35 cellular contexts compared by ENCODE assay signal in genomic region chr9:128121466-128121810, GRCh38. TPM values are rescaled to one million over a fixed set of nuclear protein-coding genes. Genes with fewer than 3 reads are reported as not detected.
"Had no signal": no experiment of that assay in that cellular context is flagged by ENCODE, and none has a peak within 500 bp of the region (broad histone marks: within the 10 kb centered on the region; RNA-seq: fewer than 3 reads in every experiment).

No MANE protein-coding gene starts in this region.

- H3K27me3 ChIP-seq: adrenal gland, body of pancreas, esophagus squamous epithelium, gastroesophageal sphincter had no signal

- H3K4me3 Mint-ChIP-seq: activated CD4-positive, alpha-beta memory T cell treated with anti-CD3 and anti-CD28 coated beads for 36 hours; activated CD4-positive, alpha-beta T cell treated with anti-CD3 and anti-CD28 coated beads for 36 hours; activated CD4-positive, alpha-beta T cell treated with anti-CD3 and anti-CD28 coated beads, Interleukin-2, amount 10 ng/mL, durations not matched to agents 24 days and 14 days; activated CD8-positive, alpha-beta memory T cell treated with anti-CD3 and anti-CD28 coated beads, Interleukin-2, amount 10 ng/mL, durations not matched to agents 7 days and 5 days; activated CD8-positive, alpha-beta T cell treated with anti-CD3 and anti-CD28 coated beads, Interleukin-2, amount 10 ng/mL, durations not matched to agents 7 days and 5 days; activated naive CD4-positive, alpha-beta T cell treated with anti-CD3 and anti-CD28 coated beads for 36 hours; activated naive CD4-positive, alpha-beta T cell treated with anti-CD3 and anti-CD28 coated beads, Interleukin-2, amount 50 U/mL, for 24 hours; activated naive CD8-positive, alpha-beta T cell treated with anti-CD3 and anti-CD28 coated beads for 36 hours; activated naive CD8-positive, alpha-beta T cell treated with anti-CD3 and anti-CD28 coated beads, Interleukin-2, amount 50 U/mL, for 24 hours; activated T-helper 1 cell treated with anti-CD3 and anti-CD28 coated beads, Interleukin-12 subunit alpha, Interleukin-12 subunit beta, Interleukin-2, Interleukin-4 antibody, amounts not matched to agents 30 ng/mL and 10 ng/mL and 1 ng/mL, durations not matched to agents 14 hours and 24 hours and 36 hours; effector memory CD8-positive, alpha-beta T cell had no signal

- H3K36me3 Mint-ChIP-seq: activated naive CD4-positive, alpha-beta T cell treated with anti-CD3 and anti-CD28 coated beads, Interleukin-2, amount 50 U/mL, for 24 hours had no signal

- H3K4me3 ChIP-seq: adrenal gland, body of pancreas, esophagus squamous epithelium, gastroesophageal sphincter had no signal

- DNase-seq: activated CD4-positive, alpha-beta memory T cell treated with anti-CD3 and anti-CD28 coated beads for 36 hours; activated CD4-positive, alpha-beta T cell treated with anti-CD3 and anti-CD28 coated beads for 36 hours; activated CD4-positive, alpha-beta T cell treated with anti-CD3 and anti-CD28 coated beads, Interleukin-2, amount 10 ng/mL, durations not matched to agents 24 days and 14 days; activated CD4-positive, CD25-positive, alpha-beta regulatory T cell; activated CD4-positive, CD25-positive, alpha-beta regulatory T cell treated with anti-CD3 and anti-CD28 coated beads, Interleukin-2, amount 50 U/mL, for 72 hours; activated CD8-positive, alpha-beta memory T cell treated with anti-CD3 and anti-CD28 coated beads, Interleukin-2, amount 10 ng/mL, durations not matched to agents 7 days and 5 days; activated CD8-positive, alpha-beta memory T cell treated with anti-CD3 and anti-CD28 coated beads, Interleukin-2, amount 50 U/mL, for 4 hours; activated CD8-positive, alpha-beta T cell treated with anti-CD3 and anti-CD28 coated beads, Interleukin-2, amount 10 ng/mL, durations not matched to agents 7 days and 5 days; activated naive CD4-positive, alpha-beta T cell treated with anti-CD3 and anti-CD28 coated beads for 36 hours; activated naive CD8-positive, alpha-beta T cell treated with anti-CD3 and anti-CD28 coated beads for 36 hours; activated naive CD8-positive, alpha-beta T cell treated with anti-CD3 and anti-CD28 coated beads, Interleukin-2, amount 50 U/mL, for 24 hours; activated T-cell treated with anti-CD3 and anti-CD28 coated beads, Interleukin-2, amount 50 U/mL, for 1 hour; activated T-cell treated with anti-CD3 and anti-CD28 coated beads, Interleukin-2, amount 50 U/mL, for 48 hours; amygdala; caudate nucleus; cortex of kidney; dermis blood vessel endothelial cell; effector CD4-positive, alpha-beta T cell; effector memory CD8-positive, alpha-beta T cell; erythroblast; esophagus squamous epithelium; foreskin melanocyte; T-helper 2 cell had no signal

- H3K27ac ChIP-seq: adrenal gland, esophagus squamous epithelium, gastroesophageal sphincter had no signal

- H3K27me3 Mint-ChIP-seq: activated CD4-positive, alpha-beta memory T cell treated with anti-CD3 and anti-CD28 coated beads for 36 hours; activated CD4-positive, alpha-beta T cell treated with anti-CD3 and anti-CD28 coated beads for 36 hours; activated CD4-positive, alpha-beta T cell treated with anti-CD3 and anti-CD28 coated beads, Interleukin-2, amount 10 ng/mL, durations not matched to agents 24 days and 14 days; activated CD8-positive, alpha-beta memory T cell treated with anti-CD3 and anti-CD28 coated beads, Interleukin-2, amount 10 ng/mL, durations not matched to agents 7 days and 5 days; activated naive CD4-positive, alpha-beta T cell treated with anti-CD3 and anti-CD28 coated beads, Interleukin-2, amount 50 U/mL, for 24 hours; activated naive CD8-positive, alpha-beta T cell treated with anti-CD3 and anti-CD28 coated beads for 36 hours; activated naive CD8-positive, alpha-beta T cell treated with anti-CD3 and anti-CD28 coated beads, Interleukin-2, amount 50 U/mL, for 24 hours; effector memory CD8-positive, alpha-beta T cell had no signal

- H3K9me3 ChIP-seq: adrenal gland, body of pancreas, esophagus squamous epithelium, gastroesophageal sphincter had no signal

- ATAC-seq: activated CD4-positive, alpha-beta T cell treated with anti-CD3 and anti-CD28 coated beads for 36 hours; activated CD8-positive, alpha-beta memory T cell treated with anti-CD3 and anti-CD28 coated beads, Interleukin-2, amount 10 ng/mL, durations not matched to agents 7 days and 5 days; activated CD8-positive, alpha-beta T cell treated with anti-CD3 and anti-CD28 coated beads, Interleukin-2, amount 10 ng/mL, durations not matched to agents 7 days and 5 days; activated naive CD8-positive, alpha-beta T cell treated with anti-CD3 and anti-CD28 coated beads, Interleukin-2, amount 50 U/mL, for 24 hours; body of pancreas; effector memory CD8-positive, alpha-beta T cell; gastroesophageal sphincter had no signal

- H3K9me3 Mint-ChIP-seq: activated CD4-positive, alpha-beta memory T cell treated with anti-CD3 and anti-CD28 coated beads for 36 hours; activated CD4-positive, alpha-beta T cell treated with anti-CD3 and anti-CD28 coated beads, Interleukin-2, amount 10 ng/mL, durations not matched to agents 24 days and 14 days; activated naive CD4-positive, alpha-beta T cell treated with anti-CD3 and anti-CD28 coated beads for 36 hours; activated naive CD4-positive, alpha-beta T cell treated with anti-CD3 and anti-CD28 coated beads, Interleukin-2, amount 50 U/mL, for 24 hours; activated naive CD8-positive, alpha-beta T cell treated with anti-CD3 and anti-CD28 coated beads for 36 hours; activated naive CD8-positive, alpha-beta T cell treated with anti-CD3 and anti-CD28 coated beads, Interleukin-2, amount 50 U/mL, for 24 hours; activated T-helper 1 cell treated with anti-CD3 and anti-CD28 coated beads, Interleukin-12 subunit alpha, Interleukin-12 subunit beta, Interleukin-2, Interleukin-4 antibody, amounts not matched to agents 30 ng/mL and 10 ng/mL and 1 ng/mL, durations not matched to agents 14 hours and 24 hours and 36 hours; activated T-helper 2 cell treated with anti-CD3 and anti-CD28 coated beads, Interferon-gamma antibody, Interleukin-2, Interleukin-4, amounts not matched to agents 10 μg/mL and 5 μg/mL and 100 μg/mL, durations not matched to agents 14 hours and 24 hours and 36 hours; effector memory CD8-positive, alpha-beta T cell had no signal

- H3K27ac Mint-ChIP-seq: activated CD4-positive, alpha-beta memory T cell treated with anti-CD3 and anti-CD28 coated beads for 36 hours; activated CD4-positive, alpha-beta T cell treated with anti-CD3 and anti-CD28 coated beads for 36 hours; activated CD4-positive, alpha-beta T cell treated with anti-CD3 and anti-CD28 coated beads, Interleukin-2, amount 10 ng/mL, durations not matched to agents 24 days and 14 days; activated CD8-positive, alpha-beta memory T cell treated with anti-CD3 and anti-CD28 coated beads, Interleukin-2, amount 10 ng/mL, durations not matched to agents 7 days and 5 days; activated CD8-positive, alpha-beta T cell treated with anti-CD3 and anti-CD28 coated beads, Interleukin-2, amount 10 ng/mL, durations not matched to agents 7 days and 5 days; activated naive CD4-positive, alpha-beta T cell treated with anti-CD3 and anti-CD28 coated beads for 36 hours; activated naive CD4-positive, alpha-beta T cell treated with anti-CD3 and anti-CD28 coated beads, Interleukin-2, amount 50 U/mL, for 24 hours; activated naive CD8-positive, alpha-beta T cell treated with anti-CD3 and anti-CD28 coated beads for 36 hours; activated naive CD8-positive, alpha-beta T cell treated with anti-CD3 and anti-CD28 coated beads, Interleukin-2, amount 50 U/mL, for 24 hours; activated T-helper 1 cell treated with anti-CD3 and anti-CD28 coated beads, Interleukin-12 subunit alpha, Interleukin-12 subunit beta, Interleukin-2, Interleukin-4 antibody, amounts not matched to agents 30 ng/mL and 10 ng/mL and 1 ng/mL, durations not matched to agents 14 hours and 24 hours and 36 hours; activated T-helper 2 cell treated with anti-CD3 and anti-CD28 coated beads, Interferon-gamma antibody, Interleukin-2, Interleukin-4, amounts not matched to agents 10 μg/mL and 5 μg/mL and 100 μg/mL, durations not matched to agents 14 hours and 24 hours and 36 hours had no signal

RNA-seq across cellular contexts. Expression of gene LCN2, which starts 27.8 kb away (rescaled TPM):
- total RNA-seq: activated CD4-positive, alpha-beta memory T cell treated with anti-CD3 and anti-CD28 coated beads for 36 hours; activated CD4-positive, alpha-beta T cell treated with anti-CD3 and anti-CD28 coated beads for 36 hours; activated CD4-positive, alpha-beta T cell treated with anti-CD3 and anti-CD28 coated beads, Interleukin-2, amount 10 ng/mL, durations not matched to agents 24 days and 14 days; activated CD8-positive, alpha-beta memory T cell treated with anti-CD3 and anti-CD28 coated beads for 36 hours; activated CD8-positive, alpha-beta memory T cell treated with anti-CD3 and anti-CD28 coated beads, Interleukin-2, amount 10 ng/mL, durations not matched to agents 7 days and 5 days; activated CD8-positive, alpha-beta T cell treated with anti-CD3 and anti-CD28 coated beads, Interleukin-2, amount 10 ng/mL, durations not matched to agents 7 days and 5 days; activated naive CD4-positive, alpha-beta T cell treated with anti-CD3 and anti-CD28 coated beads for 36 hours; activated naive CD8-positive, alpha-beta T cell treated with anti-CD3 and anti-CD28 coated beads for 36 hours; activated T-helper 1 cell treated with anti-CD3 and anti-CD28 coated beads, Interleukin-12 subunit alpha, Interleukin-12 subunit beta, Interleukin-2, Interleukin-4 antibody, amounts not matched to agents 30 ng/mL and 10 ng/mL and 1 ng/mL, durations not matched to agents 14 hours and 24 hours and 36 hours; activated T-helper 2 cell treated with anti-CD3 and anti-CD28 coated beads, Interferon-gamma antibody, Interleukin-2, Interleukin-4, amounts not matched to agents 10 μg/mL and 5 μg/mL and 100 μg/mL, durations not matched to agents 14 hours and 24 hours and 36 hours; chondrocyte; dermis blood vessel endothelial cell; fibroblast of lung; fibroblast of villous mesenchyme; glomerular endothelial cell; T-helper 1 cell treated with Interleukin-12 subunit alpha and Interleukin-12 subunit beta and Interleukin-4 antibody, amounts not matched to agents 30 ng/mL and 1 ng/mL, for 36 hours had no signal
- polyA plus RNA-seq: fibroblast of lung had no signal
